Comparison of ENCODE assay signal across 11 cellular contexts in the genomic region with DNA sequence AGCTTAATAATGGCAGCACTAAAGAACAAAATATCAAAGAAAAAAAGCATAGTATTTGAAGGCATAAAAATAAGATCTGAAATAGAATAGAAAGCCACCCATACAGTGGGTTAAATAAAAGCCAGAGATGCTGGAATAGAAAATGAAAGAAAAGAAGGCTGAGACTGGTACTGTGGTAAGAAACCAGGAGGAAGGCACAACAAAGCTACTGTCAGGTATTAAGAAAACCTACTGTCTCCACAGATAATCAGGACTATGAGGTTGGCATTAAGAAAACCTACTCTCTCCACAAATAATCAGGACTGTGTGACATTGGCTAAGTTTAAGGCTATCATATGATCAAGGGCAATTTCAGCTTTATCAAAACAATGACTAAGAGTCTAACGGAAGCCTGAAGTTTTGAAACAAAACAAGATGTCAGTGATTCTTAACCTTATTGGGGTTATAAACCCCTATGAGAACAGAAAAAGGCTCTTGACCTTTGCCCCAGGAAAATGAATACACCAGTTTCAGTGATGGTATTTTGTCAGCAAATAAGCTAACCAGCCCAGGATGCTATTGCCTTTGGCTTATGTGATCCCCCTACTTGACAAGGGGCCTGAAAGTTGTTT. TPM values are rescaled to one million over a fixed set of nuclear protein-coding genes. Genes with fewer than 3 reads are reported as not detected.
DNase-seq lines count a peak whose midpoint lies in the region; ATAC-seq and TF ChIP-seq lines count a peak whose summit lies in the region.
"Had no signal": no experiment of that assay in that cellular context is flagged by ENCODE, and none has a peak within 500 bp of the region (broad histone marks: within the 10 kb centered on the region; RNA-seq: fewer than 3 reads in every experiment).

No MANE protein-coding gene starts in this region.

- H3K27ac Mint-ChIP-seq in activated CD4-positive, alpha-beta T cell treated with anti-CD3 and anti-CD28 coated beads, Interleukin-2, amount 10 ng/mL, durations not matched to agents 7 days and 5 days, result peak overlapping the region; percentile 93
- H3K27ac Mint-ChIP-seq in T-helper 1 cell treated with Interleukin-12 subunit alpha and Interleukin-12 subunit beta and Interleukin-4 antibody, amounts not matched to agents 30 μg/mL and 1 μg/mL, for 36 hours, result peak overlapping the region; percentile 77
- peak overlapping the region; percentile 53 for H3K27ac Mint-ChIP-seq in stimulated activated effector memory CD8-positive, alpha-beta T cell treated with anti-CD3 and anti-CD28 coated beads, Interleukin-12 subunit alpha, Interleukin-12 subunit beta, amount 100 ng/mL, for 72 hours
- no peak overlapping the region for H3K27ac Mint-ChIP-seq in type B pancreatic cell
- H3K27ac Mint-ChIP-seq: activated naive CD8-positive, alpha-beta T cell had no signal

- peak; percentile 25 for ATAC-seq in HG02852 (IDR thresholded peaks at IDR 0.05; ENCODE audit: unreplicated experiment)
- ATAC-seq in stimulated activated effector memory CD8-positive, alpha-beta T cell treated with anti-CD3 and anti-CD28 coated beads, Interleukin-12 subunit alpha, Interleukin-12 subunit beta, amount 100 ng/mL, for 72 hours, result no peak

- CTCF ChIA-PET in activated CD4-positive, alpha-beta T cell treated with anti-CD3 and anti-CD28 coated beads, Interleukin-2, amount 10 ng/mL, durations not matched to agents 7 days and 5 days (lab: Charles Lee), result interaction anchor here (0.8 to 2.2 kb wide), 8 partner anchors 11 to 286 kb away, joined by 3 to 7 read pairs (median 3); no protein-coding TSS in a partner anchor

- peaks cover 6% of the 10 kb centered on the region for H3K9me3 Mint-ChIP-seq in activated CD4-positive, alpha-beta T cell treated with anti-CD3 and anti-CD28 coated beads, Interleukin-2, amount 10 ng/mL, durations not matched to agents 7 days and 5 days
- no peaks in the 10 kb centered on the region for H3K9me3 Mint-ChIP-seq in T-helper 1 cell treated with Interleukin-12 subunit alpha and Interleukin-12 subunit beta and Interleukin-4 antibody, amounts not matched to agents 30 μg/mL and 1 μg/mL, for 36 hours
- H3K9me3 Mint-ChIP-seq in stimulated activated effector memory CD8-positive, alpha-beta T cell treated with anti-CD3 and anti-CD28 coated beads, Interleukin-12 subunit alpha, Interleukin-12 subunit beta, amount 100 ng/mL, for 72 hours, result no peaks in the 10 kb centered on the region
- no peaks in the 10 kb centered on the region for H3K9me3 Mint-ChIP-seq in type B pancreatic cell

- peaks cover 30% of the 10 kb centered on the region for H3K36me3 Mint-ChIP-seq in activated CD4-positive, alpha-beta T cell treated with anti-CD3 and anti-CD28 coated beads, Interleukin-2, amount 10 ng/mL, durations not matched to agents 7 days and 5 days (ENCODE audit: low read depth)
- H3K36me3 Mint-ChIP-seq in T-helper 1 cell treated with Interleukin-12 subunit alpha and Interleukin-12 subunit beta and Interleukin-4 antibody, amounts not matched to agents 30 μg/mL and 1 μg/mL, for 36 hours (ENCODE audit: low read depth), result peaks cover 25% of the 10 kb centered on the region
- H3K36me3 Mint-ChIP-seq in stimulated activated effector memory CD8-positive, alpha-beta T cell treated with anti-CD3 and anti-CD28 coated beads, Interleukin-12 subunit alpha, Interleukin-12 subunit beta, amount 100 ng/mL, for 72 hours, result peaks cover 47% of the 10 kb centered on the region
- no peaks in the 10 kb centered on the region for H3K36me3 Mint-ChIP-seq in type B pancreatic cell

- no peak for TF ChIP-seq CTCF in type B pancreatic cell (conservative IDR thresholded peaks at IDR 0.05)

- H3K4me1 Mint-ChIP-seq in activated CD4-positive, alpha-beta T cell treated with anti-CD3 and anti-CD28 coated beads, Interleukin-2, amount 10 ng/mL, durations not matched to agents 7 days and 5 days, result peaks cover 56% of the 10 kb centered on the region
- H3K4me1 Mint-ChIP-seq in T-helper 1 cell treated with Interleukin-12 subunit alpha and Interleukin-12 subunit beta and Interleukin-4 antibody, amounts not matched to agents 30 μg/mL and 1 μg/mL, for 36 hours (ENCODE audit: low read depth), result peaks cover 63% of the 10 kb centered on the region
- peaks cover 81% of the 10 kb centered on the region for H3K4me1 Mint-ChIP-seq in stimulated activated effector memory CD8-positive, alpha-beta T cell treated with anti-CD3 and anti-CD28 coated beads, Interleukin-12 subunit alpha, Interleukin-12 subunit beta, amount 100 ng/mL, for 72 hours
- no peaks in the 10 kb centered on the region for H3K4me1 Mint-ChIP-seq in type B pancreatic cell (ENCODE audit: unreplicated experiment)

- DNase-seq in activated CD4-positive, alpha-beta T cell treated with anti-CD3 and anti-CD28 coated beads, Interleukin-2, amount 10 ng/mL, durations not matched to agents 7 days and 5 days, result no peak
- no peak for DNase-seq in activated CD4-positive, alpha-beta T cell treated with anti-CD3 and anti-CD28 coated beads for 48 hours
- DNase-seq in stimulated activated effector memory CD8-positive, alpha-beta T cell treated with anti-CD3 and anti-CD28 coated beads, Interleukin-12 subunit alpha, Interleukin-12 subunit beta, amount 100 ng/mL, for 72 hours (ENCODE audit: low spot score in 2 of 2), result no peak
- DNase-seq in effector CD8-positive, alpha-beta T cell (lab: John Stamatoyannopoulos, UW), result no peak
- DNase-seq in GDM1 (lab: John Stamatoyannopoulos, UW) (no peak), type B pancreatic cell (ENCODE audit: extremely low spot score, unreplicated experiment) (no peak)
- DNase-seq: RPMI8226, spleen had no signal

- POLR2A ChIA-PET in activated CD4-positive, alpha-beta T cell treated with anti-CD3 and anti-CD28 coated beads, Interleukin-2, amount 10 ng/mL, durations not matched to agents 7 days and 5 days (lab: Charles Lee), result no interaction called here

- no peaks in the 10 kb centered on the region for H3K27me3 Mint-ChIP-seq in activated CD4-positive, alpha-beta T cell treated with anti-CD3 and anti-CD28 coated beads, Interleukin-2, amount 10 ng/mL, durations not matched to agents 7 days and 5 days
- no peaks in the 10 kb centered on the region for H3K27me3 Mint-ChIP-seq in T-helper 1 cell treated with Interleukin-12 subunit alpha and Interleukin-12 subunit beta and Interleukin-4 antibody, amounts not matched to agents 30 μg/mL and 1 μg/mL, for 36 hours (ENCODE audit: low read depth)
- H3K27me3 Mint-ChIP-seq in type B pancreatic cell, result no peaks in the 10 kb centered on the region
- H3K27me3 Mint-ChIP-seq: activated naive CD8-positive, alpha-beta T cell had no signal

- peak overlapping the region; percentile 56 for H3K4me3 Mint-ChIP-seq in activated CD4-positive, alpha-beta T cell treated with anti-CD3 and anti-CD28 coated beads, Interleukin-2, amount 10 ng/mL, durations not matched to agents 7 days and 5 days
- peak overlapping the region; percentile 41 for H3K4me3 Mint-ChIP-seq in T-helper 1 cell treated with Interleukin-12 subunit alpha and Interleukin-12 subunit beta and Interleukin-4 antibody, amounts not matched to agents 30 μg/mL and 1 μg/mL, for 36 hours
- H3K4me3 Mint-ChIP-seq in stimulated activated effector memory CD8-positive, alpha-beta T cell treated with anti-CD3 and anti-CD28 coated beads, Interleukin-12 subunit alpha, Interleukin-12 subunit beta, amount 100 ng/mL, for 72 hours, result peak overlapping the region; percentile 45
- H3K4me3 Mint-ChIP-seq in type B pancreatic cell, result no peak overlapping the region
- H3K4me3 Mint-ChIP-seq: activated naive CD8-positive, alpha-beta T cell had no signal

RNA-seq across cellular contexts. Expression of gene MCOLN2, which starts 24.4 kb away (rescaled TPM):
- total RNA-seq in activated CD4-positive, alpha-beta T cell treated with anti-CD3 and anti-CD28 coated beads, Interleukin-2, amount 10 ng/mL, durations not matched to agents 7 days and 5 days, result 10 to 100 TPM; 15.0 to 15.4 TPM
- total RNA-seq in type B pancreatic cell (ENCODE audit: low replicate concordance), result 0.19 and 0.31 TPM in 2 replicates

Comparison
In these comparisons a context has a peak if more than half of its experiments do, and no peak if none do; other contexts are left out.
1. RNA of gene MCOLN2, which starts 24.4 kb away (total RNA-seq): 15.0 to 15.4 TPM in activated CD4-positive, alpha-beta T cell treated with anti-CD3 and anti-CD28 coated beads, Interleukin-2, amount 10 ng/mL, durations not matched to agents 7 days and 5 days; 0.19 to 0.31 TPM in type B pancreatic cell; every median in the first group is over 10 times any median in the second.